Comparison of ENCODE assay signal across 25 cellular contexts in genomic region chr20:51826372-51826771, GRCh38. TPM values are rescaled to one million over a fixed set of nuclear protein-coding genes. Genes with fewer than 3 reads are reported as not detected.
"Had no signal": no experiment of that assay in that cellular context is flagged by ENCODE, and none has a peak within 500 bp of the region (broad histone marks: within the 10 kb centered on the region; RNA-seq: fewer than 3 reads in every experiment).

No MANE protein-coding gene starts in this region.

- ATAC-seq: activated CD8-positive, alpha-beta memory T cell treated with anti-CD3 and anti-CD28 coated beads, Interleukin-2, amount 10 ng/mL, durations not matched to agents 7 days and 5 days; body of pancreas; PC-3; T-helper 17 cell had no signal

- H3K4me3 ChIP-seq: body of pancreas had no signal

- H3K4me1 ChIP-seq: body of pancreas had no signal

- FAIRE-seq: bronchial epithelial cell, RCC 7860, TTC549 had no signal

- DNase-seq: activated B cell treated with CpG ODN at 0.5 μM for 24 hours; activated CD4-positive, alpha-beta T cell treated with anti-CD3 and anti-CD28 coated beads for 1 hour; activated CD4-positive, alpha-beta T cell treated with anti-CD3 and anti-CD28 coated beads, Interleukin-2, amount 10 ng/mL, durations not matched to agents 24 days and 14 days; activated CD4-positive, alpha-beta T cell treated with anti-CD3 and anti-CD28 coated beads, Interleukin-2, amount 50 U/mL, for 48 hours; activated CD8-positive, alpha-beta memory T cell treated with anti-CD3 and anti-CD28 coated beads, Interleukin-2, amount 10 ng/mL, durations not matched to agents 7 days and 5 days; activated effector memory CD4-positive, alpha-beta T cell treated with Interleukin-2 at 50 U/mL for 16 hours; activated naive CD4-positive, alpha-beta T cell; activated T-cell treated with anti-CD3 and anti-CD28 coated beads, Interleukin-2, amount 50 U/mL, for 24 hours; aorta; body of pancreas; central memory CD4-positive, alpha-beta T cell; NCI-H1092; NCI-H1417; NCI-H1930; NCI-H345; NCI-H510A; NCI-H526 treated with DMSO at 0.1 percent for 48 hours; PC-3; SHP77 treated with DMSO at 0.1 percent for 48 hours; T-helper 17 cell; T-helper 9 cell had no signal

- H3K27me3 ChIP-seq: body of pancreas had no signal

- H3K9me3 ChIP-seq: body of pancreas had no signal

- H3K27ac ChIP-seq: body of pancreas had no signal

RNA-seq across cellular contexts. Expression of gene SALL4, which starts 24.1 kb away (rescaled TPM):
- total RNA-seq: activated B cell treated with CpG ODN at 0.5 μM for 24 hours, LHCN-M2 had no signal
